In the genomic region with DNA sequence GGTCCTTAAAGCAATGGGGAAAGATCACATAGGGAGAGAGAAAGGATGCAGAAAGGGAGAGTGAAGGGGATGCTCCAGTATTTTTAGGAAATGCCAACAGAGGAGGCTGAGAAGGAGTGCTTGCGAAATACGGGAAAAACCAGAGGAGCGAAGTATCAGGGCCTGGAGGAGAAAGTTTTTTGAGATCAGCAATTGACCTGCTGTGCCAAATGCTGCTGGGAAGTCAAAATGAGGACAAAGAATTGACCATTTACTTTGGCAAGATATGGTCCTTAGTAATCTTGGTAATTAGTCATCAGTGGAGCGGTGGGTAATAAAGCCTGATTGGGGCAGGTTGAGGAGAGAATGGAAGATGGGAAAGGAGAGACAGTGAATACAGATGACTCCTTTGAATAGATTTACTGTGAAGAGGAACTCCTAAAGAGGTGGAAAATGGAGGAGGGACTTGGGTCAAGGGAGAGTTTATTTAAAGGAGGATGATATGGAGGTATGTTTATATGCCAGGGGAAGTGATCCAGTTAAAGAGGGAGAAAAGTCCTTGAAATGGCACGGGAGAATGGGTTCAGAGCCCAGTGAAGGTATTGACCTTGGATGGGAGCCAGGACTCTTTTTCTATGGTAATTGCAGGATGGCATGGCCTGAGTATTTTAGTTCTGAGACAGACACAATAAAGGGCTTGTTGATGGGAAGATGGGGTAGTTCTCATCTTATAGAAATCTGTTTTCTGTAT, we compare ENCODE assay signal across 15 cellular contexts.
DNase-seq lines count a peak whose midpoint lies in the region; TF ChIP-seq lines count a peak whose summit lies in the region.
"Had no signal": no experiment of that assay in that cellular context is flagged by ENCODE, and none has a peak within 500 bp of the region (broad histone marks: within the 10 kb centered on the region; RNA-seq: fewer than 3 reads in every experiment).

No MANE protein-coding gene starts in this region.

- CTCF ChIA-PET in RWPE1 (lab: Yijun Ruan, JAX), result no interaction called here

- H3K4me1 ChIP-seq in colonic mucosa, result no peaks in the 10 kb centered on the region
- H3K4me1 ChIP-seq: upper lobe of right lung had no signal

- H3K9ac ChIP-seq in colonic mucosa (ENCODE audit: low read depth in 2 of 2, low read length in 2 of 2), result no peak overlapping the region

- DNase-seq in DMS79 (lab: John Stamatoyannopoulos, UW) (peak; percentile 97), NCI-H1105 (lab: John Stamatoyannopoulos, UW) (peak; percentile 89), astrocyte of the spinal cord (ENCODE audit: low read depth, low spot score) (peak; percentile 42), left kidney (ENCODE audit: low read depth, low spot score) (peak; percentile 48), RWPE1 (ENCODE audit: low spot score) (no peak), HuH-7.5 (ENCODE audit: low spot score) (no peak), colonic mucosa (no peak), AML-193 (lab: John Stamatoyannopoulos, UW) (no peak)
- DNase-seq: effector memory CD8-positive, alpha-beta T cell; NCI-H226; ovary; PC-3; small intestine; upper lobe of right lung had no signal

- no peaks in the 10 kb centered on the region for H3K27me3 ChIP-seq in colonic mucosa
- H3K27me3 ChIP-seq: ovary, upper lobe of right lung had no signal

- POLR2A ChIA-PET in RWPE1 (lab: Yijun Ruan, JAX; ENCODE audit: low non-redundant PET), result no interaction called here

- H3K27ac ChIP-seq in RWPE1, result no peak overlapping the region
- H3K27ac ChIP-seq in colonic mucosa, result no peak overlapping the region
- H3K27ac ChIP-seq: ovary, upper lobe of right lung had no signal

- intact Hi-C loops in colonic mucosa (cut with DNase I), result loop anchor here (10.0 kb wide), 1 partner anchor 59 kb away; no protein-coding TSS in a partner anchor

- no peaks in the 10 kb centered on the region for H3K36me3 ChIP-seq in colonic mucosa
- H3K36me3 ChIP-seq: ovary, upper lobe of right lung had no signal

- in situ Hi-C loops in astrocyte of the spinal cord (cut with HindIII; ENCODE audit: low sequenced_read_pairs), result no loop called here

- H3K4me3 ChIP-seq in astrocyte of the spinal cord (ENCODE audit: low read depth, low read length) (no peak overlapping the region), colonic mucosa (no peak overlapping the region)
- H3K4me3 ChIP-seq: GM23338, ovary, upper lobe of right lung had no signal

- no peaks in the 10 kb centered on the region for H3K9me3 ChIP-seq in colonic mucosa
- H3K9me3 ChIP-seq: ovary, upper lobe of right lung had no signal

- TF ChIP-seq CTCF in astrocyte of the spinal cord (IDR thresholded peaks at IDR 0.05; ENCODE audit: low read depth, low read length), result no peak
- TF ChIP-seq CTCF in RWPE1 (conservative IDR thresholded peaks at IDR 0.05; ENCODE audit: low read depth), result no peak
- no peak for TF ChIP-seq CTCF in colonic mucosa (IDR thresholded peaks at IDR 0.05)

Comparison
In these comparisons a context has a peak if more than half of its experiments do, and no peak if none do; other contexts are left out.
1. DNase-seq: peak in DMS79 (single experiment), NCI-H1105 (single experiment), astrocyte of the spinal cord (single experiment) and left kidney (single experiment); none in RWPE1 (single experiment), HuH-7.5 (single experiment), colonic mucosa (single experiment) and AML-193 (0 of 2).